In genomic region chr6:40535105-40535783, GRCh38 we compare ENCODE assay signal across 18 cellular contexts. TPM values are rescaled to one million over a fixed set of nuclear protein-coding genes. Genes with fewer than 3 reads are reported as not detected.
"Had no signal": no experiment of that assay in that cellular context is flagged by ENCODE, and none has a peak within 500 bp of the region (broad histone marks: within the 10 kb centered on the region; RNA-seq: fewer than 3 reads in every experiment).

No MANE protein-coding gene starts in this region.

- H3K4me3 ChIP-seq: gastroesophageal sphincter, mucosa of descending colon, ovary, tibial artery had no signal

- H3K27ac ChIP-seq: gastroesophageal sphincter, ovary, tibial artery had no signal

- ATAC-seq: activated CD4-positive, alpha-beta T cell treated with anti-CD3 and anti-CD28 coated beads for 36 hours; esophagus mucosa; gastroesophageal sphincter; mucosa of descending colon; sciatic nerve had no signal

- H3K36me3 ChIP-seq: gastroesophageal sphincter, ovary, tibial artery had no signal

- FAIRE-seq: bronchial epithelial cell had no signal

- DNase-seq: activated CD4-positive, alpha-beta T cell treated with anti-CD3 and anti-CD28 coated beads for 36 hours; activated CD4-positive, alpha-beta T cell treated with anti-CD3 and anti-CD28 coated beads, Interleukin-2, amount 50 U/mL, for 48 hours; effector CD8-positive, alpha-beta T cell; immature natural killer cell; mesenchymal stem cell; mucosa of descending colon; naive B cell; ovary; stimulated activated CD8-positive, alpha-beta memory T cell treated with anti-CD3 and anti-CD28 coated beads, Interleukin-4, amount 100 ng/mL, for 48 hours; stimulated activated naive CD4-positive, alpha-beta T cell treated with Interleukin-2 at 50 U/mL for 16 hours; T-helper 2 cell; tibial artery had no signal

- H3K4me1 ChIP-seq: gastroesophageal sphincter, tibial artery had no signal

- H3K27me3 ChIP-seq: ovary had no signal

- H3K9me3 ChIP-seq: gastroesophageal sphincter, mucosa of descending colon, ovary, tibial artery had no signal

RNA-seq across cellular contexts. Expression of gene LRFN2, which starts 51.9 kb away (rescaled TPM):
- total RNA-seq: activated CD4-positive, alpha-beta T cell treated with anti-CD3 and anti-CD28 coated beads for 36 hours; bronchial epithelial cell; pulmonary artery endothelial cell; subcutaneous adipose tissue had no signal
